In the genomic region with DNA sequence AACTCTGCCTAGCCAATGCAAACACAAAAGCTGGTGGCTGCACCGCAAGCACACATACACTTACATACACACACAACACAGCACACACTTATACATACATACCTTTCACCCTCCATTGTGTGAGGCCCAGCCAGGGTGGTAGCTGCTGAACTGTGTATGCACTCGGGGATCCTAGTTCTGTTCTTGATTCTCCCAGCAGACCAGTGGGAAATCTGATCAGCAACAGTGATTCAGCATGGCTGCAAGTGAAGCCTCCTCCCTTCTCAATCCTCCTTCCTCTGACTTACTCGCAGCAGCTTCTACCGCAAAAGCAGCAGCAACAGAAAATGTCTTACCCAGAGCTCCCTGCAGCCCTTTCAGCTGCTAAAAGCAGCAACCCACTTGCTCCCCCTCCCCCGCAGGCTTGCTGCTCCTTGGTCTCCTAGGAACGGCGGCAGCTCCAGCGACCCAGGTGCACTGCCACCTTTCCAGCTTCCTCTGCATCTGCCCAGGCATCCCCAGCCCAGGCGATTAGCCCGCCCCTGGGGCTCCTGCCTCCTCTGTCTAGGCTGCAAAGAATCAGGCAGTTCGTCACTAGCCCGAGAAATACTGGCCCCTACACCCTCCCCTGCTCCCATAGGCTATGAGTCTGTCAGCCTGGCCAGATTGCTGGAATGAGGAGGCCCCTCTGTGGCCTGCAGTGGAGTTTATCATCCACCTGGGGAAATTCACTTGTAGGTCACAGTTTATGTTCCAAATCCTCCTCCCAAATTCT, we compare ENCODE assay signal across 9 cellular contexts. TPM values are rescaled to one million over a fixed set of nuclear protein-coding genes. Genes with fewer than 3 reads are reported as not detected.
DNase-seq lines count a peak whose midpoint lies in the region; ATAC-seq and TF ChIP-seq lines count a peak whose summit lies in the region.
"Had no signal": no experiment of that assay in that cellular context is flagged by ENCODE, and none has a peak within 500 bp of the region (broad histone marks: within the 10 kb centered on the region; RNA-seq: fewer than 3 reads in every experiment).

A gene with protein sequence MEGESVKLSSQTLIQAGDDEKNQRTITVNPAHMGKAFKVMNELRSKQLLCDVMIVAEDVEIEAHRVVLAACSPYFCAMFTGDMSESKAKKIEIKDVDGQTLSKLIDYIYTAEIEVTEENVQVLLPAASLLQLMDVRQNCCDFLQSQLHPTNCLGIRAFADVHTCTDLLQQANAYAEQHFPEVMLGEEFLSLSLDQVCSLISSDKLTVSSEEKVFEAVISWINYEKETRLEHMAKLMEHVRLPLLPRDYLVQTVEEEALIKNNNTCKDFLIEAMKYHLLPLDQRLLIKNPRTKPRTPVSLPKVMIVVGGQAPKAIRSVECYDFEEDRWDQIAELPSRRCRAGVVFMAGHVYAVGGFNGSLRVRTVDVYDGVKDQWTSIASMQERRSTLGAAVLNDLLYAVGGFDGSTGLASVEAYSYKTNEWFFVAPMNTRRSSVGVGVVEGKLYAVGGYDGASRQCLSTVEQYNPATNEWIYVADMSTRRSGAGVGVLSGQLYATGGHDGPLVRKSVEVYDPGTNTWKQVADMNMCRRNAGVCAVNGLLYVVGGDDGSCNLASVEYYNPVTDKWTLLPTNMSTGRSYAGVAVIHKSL (minus strand): TSS at position 559 of the 754 bp plus-strand sequence. CDS start 443 bp downstream, at position 116.

- no peaks in the 10 kb centered on the region for H3K27me3 ChIP-seq in heart left ventricle

- H3K4me3 ChIP-seq in heart left ventricle = peak within 1 kb of the TSS; percentile 25 to 66 (median 54)

- H3K9me3 Mint-ChIP-seq in activated naive CD8-positive, alpha-beta T cell treated with anti-CD3 and anti-CD28 coated beads, Interleukin-2, amount 50 U/mL, for 24 hours = peaks cover 9% of the 10 kb centered on the region

- TF ChIP-seq CTCF in heart left ventricle (IDR thresholded peaks at IDR 0.05) = peak in 7 of 12 donors; percentile 21 to 46 (median 27)
- TF ChIP-seq CTCF in omental fat pad (IDR thresholded peaks at IDR 0.05) = no peak

- peaks cover 0 to 5% (median 0%) of the 10 kb centered on the region in 12 donors for H3K9me3 ChIP-seq in heart left ventricle
- H3K9me3 ChIP-seq: neutrophil had no signal

- H3K4me3 Mint-ChIP-seq in activated naive CD8-positive, alpha-beta T cell treated with anti-CD3 and anti-CD28 coated beads, Interleukin-2, amount 50 U/mL, for 24 hours = no peak within 1 kb of the TSS

- H3K4me1 ChIP-seq in heart left ventricle = peaks cover 5 to 71% (median 43%) of the 10 kb centered on the region in 12 donors

- intact Hi-C loops in heart left ventricle (cut with DNase I) = loop anchor here in 4 of 10 donors (2.0 to 5.0 kb wide), 2 partner anchors 38 to 75 kb away; no protein-coding TSS in a partner anchor

- peaks cover 7% of the 10 kb centered on the region for H3K36me3 Mint-ChIP-seq in activated naive CD8-positive, alpha-beta T cell treated with anti-CD3 and anti-CD28 coated beads, Interleukin-2, amount 50 U/mL, for 24 hours (ENCODE audit: low read depth)

- H3K27ac Mint-ChIP-seq in activated naive CD8-positive, alpha-beta T cell treated with anti-CD3 and anti-CD28 coated beads, Interleukin-2, amount 50 U/mL, for 24 hours = no peak within 1 kb of the TSS

- ATAC-seq in HG02938 (IDR thresholded peaks at IDR 0.05; ENCODE audit: unreplicated experiment) = peak; percentile 42
- ATAC-seq in activated naive CD8-positive, alpha-beta T cell treated with anti-CD3 and anti-CD28 coated beads, Interleukin-2, amount 50 U/mL, for 24 hours = peak; percentile 60
- ATAC-seq in heart left ventricle = peak; percentile 49 to 80 (median 76)
- peak; percentile 47 for ATAC-seq in omental fat pad (ENCODE audit: low FRiP score)

- peaks cover 18% of the 10 kb centered on the region for H3K4me1 Mint-ChIP-seq in activated naive CD8-positive, alpha-beta T cell treated with anti-CD3 and anti-CD28 coated beads, Interleukin-2, amount 50 U/mL, for 24 hours

- DNase-seq in activated gamma-delta T cell treated with Interleukin-2 at 50 U/mL for 16 hours (peak; percentile 30), activated gamma-delta T cell (lab: John Stamatoyannopoulos, UW) (no peak), NCI-H82 treated with DMSO at 0.1 percent for 48 hours (lab: John Stamatoyannopoulos, UW; ENCODE audit: unreplicated experiment) (peak; percentile 43), heart left ventricle (peak in 4 of 5 donors; percentile 40 to 48 (median 45)), omental fat pad (ENCODE audit: low spot score) (no peak)
- DNase-seq in activated naive CD8-positive, alpha-beta T cell treated with anti-CD3 and anti-CD28 coated beads, Interleukin-2, amount 50 U/mL, for 24 hours = peak; percentile 39
- no peak for DNase-seq in NK-92 treated with Interleukin-12 subunit alpha and Interleukin-12 subunit beta, amount 100 ng/mL, for 24 hours (lab: John Stamatoyannopoulos, UW)

- H3K27ac ChIP-seq in heart left ventricle = peak within 1 kb of the TSS; percentile 55 to 90 (median 72)
- H3K27ac ChIP-seq: neutrophil had no signal

- 2 to 14% (median 6%) methylated on average over 10 to 12 of the region's 12 CpGs for WGBS in heart left ventricle, 4 donors

- TF ChIP-seq POLR2A in heart left ventricle (IDR thresholded peaks at IDR 0.05) = no peak

- H3K27me3 Mint-ChIP-seq in activated naive CD8-positive, alpha-beta T cell treated with anti-CD3 and anti-CD28 coated beads, Interleukin-2, amount 50 U/mL, for 24 hours = no peaks in the 10 kb centered on the region

- H3K36me3 ChIP-seq in heart left ventricle = no peaks in the 10 kb centered on the region
- H3K36me3 ChIP-seq: neutrophil had no signal

RNA-seq across cellular contexts. Expression of the gene that starts here (rescaled TPM):
- total RNA-seq in heart left ventricle (10 to 100 TPM; 16.9 to 77.6 (median 26.1) TPM), omental fat pad (1 to 10 TPM; 1.8 to 9.8 (median 4.0) TPM)
- 10 to 100 TPM in 1 of 2 donors, 1 to 10 TPM in 1; 8.3 to 54.6 TPM for polyA plus RNA-seq in heart left ventricle

Comparison
In these comparisons a context has a peak if more than half of its experiments do, and no peak if none do; other contexts are left out.
1. DNase-seq: peak in activated gamma-delta T cell treated with Interleukin-2 at 50 U/mL for 16 hours (single experiment), NCI-H82 treated with DMSO at 0.1 percent for 48 hours (single experiment), activated naive CD8-positive, alpha-beta T cell treated with anti-CD3 and anti-CD28 coated beads, Interleukin-2, amount 50 U/mL, for 24 hours (single experiment) and heart left ventricle (4 of 5); none in activated gamma-delta T cell (single experiment), omental fat pad (single experiment) and NK-92 treated with Interleukin-12 subunit alpha and Interleukin-12 subunit beta, amount 100 ng/mL, for 24 hours (single experiment).
2. CTCF ChIP-seq: peak in heart left ventricle (7 of 12); none in omental fat pad (0 of 3).
3. Peak in every context shown above with its lines, with median percentiles within 50 percentile points of each other: ATAC-seq.